In genomic region chr2:46686811-46687210, GRCh38 we compare ENCODE assay signal across 28 cellular contexts.
"Had no signal": no experiment of that assay in that cellular context is flagged by ENCODE, and none has a peak within 500 bp of the region (broad histone marks: within the 10 kb centered on the region; RNA-seq: fewer than 3 reads in every experiment).

No MANE protein-coding gene starts in this region.

- H3K36me3 Mint-ChIP-seq: activated CD4-positive, alpha-beta memory T cell treated with anti-CD3 and anti-CD28 coated beads for 36 hours; activated naive CD8-positive, alpha-beta T cell treated with anti-CD3 and anti-CD28 coated beads, Interleukin-2, amount 10 ng/mL, durations not matched to agents 7 days and 5 days; natural killer cell; stimulated activated effector memory CD8-positive, alpha-beta T cell treated with anti-CD3 and anti-CD28 coated beads, Interleukin-12 subunit alpha, Interleukin-12 subunit beta, amount 100 ng/mL, for 72 hours had no signal

- H3K27ac Mint-ChIP-seq: activated CD4-positive, alpha-beta memory T cell treated with anti-CD3 and anti-CD28 coated beads for 36 hours; activated CD4-positive, alpha-beta T cell treated with anti-CD3 and anti-CD28 coated beads, Interleukin-2, amount 10 ng/mL, durations not matched to agents 24 days and 14 days; activated naive CD4-positive, alpha-beta T cell treated with anti-CD3 and anti-CD28 coated beads for 36 hours; activated naive CD8-positive, alpha-beta T cell treated with anti-CD3 and anti-CD28 coated beads, Interleukin-2, amount 10 ng/mL, durations not matched to agents 7 days and 5 days; activated T-helper 1 cell treated with anti-CD3 and anti-CD28 coated beads, Interleukin-12 subunit alpha, Interleukin-12 subunit beta, Interleukin-2, Interleukin-4 antibody, amounts not matched to agents 30 ng/mL and 10 ng/mL and 1 ng/mL, durations not matched to agents 14 hours and 24 hours and 36 hours; effector memory CD8-positive, alpha-beta T cell; natural killer cell; stimulated activated effector memory CD8-positive, alpha-beta T cell treated with anti-CD3 and anti-CD28 coated beads, Interleukin-12 subunit alpha, Interleukin-12 subunit beta, amount 100 ng/mL, for 72 hours; stimulated activated naive CD8-positive, alpha-beta T cell treated with anti-CD3 and anti-CD28 coated beads, Interleukin-15, Interleukin-2, amounts not matched to agents 100 ng/mL and 50 ng/mL, for 24 hours; T-helper 1 cell treated with Interleukin-12 subunit alpha and Interleukin-12 subunit beta and Interleukin-4 antibody, amounts not matched to agents 30 μg/mL and 1 μg/mL, for 36 hours had no signal

- ATAC-seq: effector memory CD8-positive, alpha-beta T cell; gastrocnemius medialis; left cardiac atrium; left ventricle myocardium superior; natural killer cell; right lobe of liver; stimulated activated effector memory CD8-positive, alpha-beta T cell treated with anti-CD3 and anti-CD28 coated beads, Interleukin-12 subunit alpha, Interleukin-12 subunit beta, amount 100 ng/mL, for 72 hours had no signal

- H3K4me1 Mint-ChIP-seq: natural killer cell; stimulated activated effector memory CD8-positive, alpha-beta T cell treated with anti-CD3 and anti-CD28 coated beads, Interleukin-12 subunit alpha, Interleukin-12 subunit beta, amount 100 ng/mL, for 72 hours had no signal

- H3K9me3 Mint-ChIP-seq: activated CD4-positive, alpha-beta memory T cell treated with anti-CD3 and anti-CD28 coated beads for 36 hours; activated CD4-positive, alpha-beta T cell treated with anti-CD3 and anti-CD28 coated beads, Interleukin-2, amount 10 ng/mL, durations not matched to agents 24 days and 14 days; activated naive CD4-positive, alpha-beta T cell treated with anti-CD3 and anti-CD28 coated beads for 36 hours; activated naive CD8-positive, alpha-beta T cell treated with anti-CD3 and anti-CD28 coated beads, Interleukin-2, amount 10 ng/mL, durations not matched to agents 7 days and 5 days; activated T-helper 1 cell treated with anti-CD3 and anti-CD28 coated beads, Interleukin-12 subunit alpha, Interleukin-12 subunit beta, Interleukin-2, Interleukin-4 antibody, amounts not matched to agents 30 ng/mL and 10 ng/mL and 1 ng/mL, durations not matched to agents 14 hours and 24 hours and 36 hours; effector memory CD8-positive, alpha-beta T cell; natural killer cell; stimulated activated effector memory CD8-positive, alpha-beta T cell treated with anti-CD3 and anti-CD28 coated beads, Interleukin-12 subunit alpha, Interleukin-12 subunit beta, amount 100 ng/mL, for 72 hours; stimulated activated naive CD8-positive, alpha-beta T cell treated with anti-CD3 and anti-CD28 coated beads, Interleukin-15, Interleukin-2, amounts not matched to agents 100 ng/mL and 50 ng/mL, for 24 hours; T-helper 1 cell treated with Interleukin-12 subunit alpha and Interleukin-12 subunit beta and Interleukin-4 antibody, amounts not matched to agents 30 μg/mL and 1 μg/mL, for 36 hours had no signal

- H3K4me1 ChIP-seq: ascending aorta, gastrocnemius medialis, right lobe of liver had no signal

- DNase-seq: activated CD4-positive, alpha-beta memory T cell treated with anti-CD3 and anti-CD28 coated beads for 36 hours; activated CD4-positive, alpha-beta T cell treated with anti-CD3 and anti-CD28 coated beads, Interleukin-2, amount 10 ng/mL, durations not matched to agents 24 days and 14 days; activated CD4-positive, CD25-positive, alpha-beta regulatory T cell treated with anti-CD3 and anti-CD28 coated beads, Interleukin-2, amount 50 U/mL, for 72 hours; activated CD8-positive, alpha-beta memory T cell treated with anti-CD3 and anti-CD28 coated beads, Interleukin-2, amount 50 U/mL, for 4 hours; activated effector memory CD4-positive, alpha-beta T cell treated with anti-CD3 and anti-CD28 coated beads, Interleukin-2, amount 50 U/mL, for 16 hours; activated naive CD4-positive, alpha-beta T cell treated with anti-CD3 and anti-CD28 coated beads for 36 hours; activated naive CD8-positive, alpha-beta T cell treated with anti-CD3 and anti-CD28 coated beads, Interleukin-2, amount 10 ng/mL, durations not matched to agents 7 days and 5 days; activated T-cell treated with anti-CD3 and anti-CD28 coated beads, Interleukin-2, amount 50 U/mL, for 1 hour; brain microvascular endothelial cell; effector memory CD8-positive, alpha-beta T cell; erythroblast; gastrocnemius medialis; glutamatergic neuron; islet precursor cell; left cardiac atrium; left ventricle myocardium superior; natural killer cell; right lobe of liver; stimulated activated CD4-positive, alpha-beta T cell treated with anti-CD3 and anti-CD28 coated beads, Interleukin-4, amount 100 ng/mL, for 24 hours; T-helper 9 cell had no signal

- FAIRE-seq: TTC549 had no signal

- H3K27me3 ChIP-seq: ascending aorta, brain microvascular endothelial cell, gastrocnemius medialis, right lobe of liver had no signal

- H3K9me3 ChIP-seq: ascending aorta, gastrocnemius medialis, right lobe of liver, thoracic aorta had no signal

- H3K36me3 ChIP-seq: ascending aorta, brain microvascular endothelial cell, gastrocnemius medialis, right lobe of liver, thoracic aorta had no signal

- H3K4me3 Mint-ChIP-seq: activated CD4-positive, alpha-beta memory T cell treated with anti-CD3 and anti-CD28 coated beads for 36 hours; activated CD4-positive, alpha-beta T cell treated with anti-CD3 and anti-CD28 coated beads, Interleukin-2, amount 10 ng/mL, durations not matched to agents 24 days and 14 days; activated naive CD4-positive, alpha-beta T cell treated with anti-CD3 and anti-CD28 coated beads for 36 hours; activated naive CD8-positive, alpha-beta T cell treated with anti-CD3 and anti-CD28 coated beads, Interleukin-2, amount 10 ng/mL, durations not matched to agents 7 days and 5 days; activated T-helper 1 cell treated with anti-CD3 and anti-CD28 coated beads, Interleukin-12 subunit alpha, Interleukin-12 subunit beta, Interleukin-2, Interleukin-4 antibody, amounts not matched to agents 30 ng/mL and 10 ng/mL and 1 ng/mL, durations not matched to agents 14 hours and 24 hours and 36 hours; effector memory CD8-positive, alpha-beta T cell; natural killer cell; stimulated activated effector memory CD8-positive, alpha-beta T cell treated with anti-CD3 and anti-CD28 coated beads, Interleukin-12 subunit alpha, Interleukin-12 subunit beta, amount 100 ng/mL, for 72 hours; stimulated activated naive CD8-positive, alpha-beta T cell treated with anti-CD3 and anti-CD28 coated beads, Interleukin-15, Interleukin-2, amounts not matched to agents 100 ng/mL and 50 ng/mL, for 24 hours; T-helper 1 cell treated with Interleukin-12 subunit alpha and Interleukin-12 subunit beta and Interleukin-4 antibody, amounts not matched to agents 30 μg/mL and 1 μg/mL, for 36 hours had no signal

- H3K4me3 ChIP-seq: ascending aorta, coronary artery, gastrocnemius medialis, right lobe of liver, thoracic aorta had no signal

- H3K27ac ChIP-seq: ascending aorta, brain microvascular endothelial cell, coronary artery, gastrocnemius medialis, right lobe of liver, thoracic aorta had no signal
